In genomic region chr5:10719965-10720364, GRCh38 we compare ENCODE assay signal across 14 cellular contexts. TPM values are rescaled to one million over a fixed set of nuclear protein-coding genes. Genes with fewer than 3 reads are reported as not detected.
DNase-seq lines count a peak whose midpoint lies in the region; ATAC-seq and TF ChIP-seq lines count a peak whose summit lies in the region.
"Had no signal": no experiment of that assay in that cellular context is flagged by ENCODE, and none has a peak within 500 bp of the region (broad histone marks: within the 10 kb centered on the region; RNA-seq: fewer than 3 reads in every experiment).

No MANE protein-coding gene starts in this region.

- no peaks in the 10 kb centered on the region for H3K27me3 ChIP-seq in MG63

- DNase-seq in CD1c-positive myeloid dendritic cell (ENCODE audit: extremely low spot score) (peak; percentile 20), MG63 (peak; percentile 92), choroid plexus epithelial cell (ENCODE audit: low read depth) (peak; percentile 61), mucosa of descending colon (no peak), SHP77 treated with DMSO at 0.1 percent for 48 hours (lab: John Stamatoyannopoulos, UW) (no peak), DMS 273 treated with DMSO at 0.1 percent for 48 hours (lab: John Stamatoyannopoulos, UW) (no peak), COLO668 (lab: John Stamatoyannopoulos, UW; ENCODE audit: unreplicated experiment) (no peak)
- DNase-seq: activated T-cell treated with anti-CD3 and anti-CD28 coated beads, Interleukin-2, amount 50 U/mL, for 4 hours; CD8-positive, alpha-beta memory T cell; NCI-H1048; stimulated activated CD4-positive, alpha-beta T cell treated with anti-CD3 and anti-CD28 coated beads, Interleukin-4, amount 100 ng/mL, for 4 hours had no signal

- intact Hi-C loops in mucosa of descending colon (cut with DNase I, micrococcal nuclease) = no loop called here

- peaks cover 5% of the 10 kb centered on the region for H3K4me1 ChIP-seq in mucosa of descending colon (ENCODE audit: low read depth)

- TF ChIP-seq CTCF in choroid plexus epithelial cell (conservative IDR thresholded peaks at IDR 0.05; ENCODE audit: low read depth, low read length) (no peak), mucosa of descending colon (IDR thresholded peaks at IDR 0.05) (no peak)

- no peak overlapping the region for H3K4me3 ChIP-seq in MG63
- H3K4me3 ChIP-seq in choroid plexus epithelial cell (ENCODE audit: low read depth, low read length) = no peak overlapping the region
- no peak overlapping the region for H3K4me3 ChIP-seq in mucosa of descending colon
- H3K4me3 ChIP-seq: SK-N-MC had no signal

- H3K9me3 ChIP-seq in MG63 (peaks cover 15% of the 10 kb centered on the region), mucosa of descending colon (no peaks in the 10 kb centered on the region)

- ATAC-seq in mucosa of descending colon = peak; percentile 81
- no peak for ATAC-seq in GM18858 (IDR thresholded peaks at IDR 0.05; ENCODE audit: unreplicated experiment)
- ATAC-seq: activated CD4-positive, CD25-positive, alpha-beta regulatory T cell treated with anti-CD3 and anti-CD28 coated beads, Interleukin-2, amount 50 U/mL, for 24 hours; activated T-cell treated with anti-CD3 and anti-CD28 coated beads, Interleukin-2, amount 50 U/mL, for 4 hours had no signal

- H3K36me3 ChIP-seq in MG63 = peaks cover 63% of the 10 kb centered on the region
- H3K36me3 ChIP-seq in mucosa of descending colon (ENCODE audit: low read depth) = no peaks in the 10 kb centered on the region

RNA-seq across cellular contexts. Expression of gene DAP, which starts 41.1 kb away (rescaled TPM):
- 20.1 and 26.4 TPM in 2 replicates for total RNA-seq in MG63 (2014; rRNA removed; shearing (Covaris generic); ENCODE audit: low replicate concordance)
- 100 to 1,000 TPM in 2 of 3 donors, 10 to 100 TPM in 1; 63.7 to 125 (median 109) TPM for total RNA-seq in mucosa of descending colon

Comparison
In these comparisons a context has a peak if more than half of its experiments do, and no peak if none do; other contexts are left out.
1. DNase-seq: peak in CD1c-positive myeloid dendritic cell (single experiment), MG63 (single experiment) and choroid plexus epithelial cell (single experiment); none in mucosa of descending colon (0 of 3), SHP77 treated with DMSO at 0.1 percent for 48 hours (single experiment), DMS 273 treated with DMSO at 0.1 percent for 48 hours (single experiment) and COLO668 (single experiment).